Comparison of ENCODE assay signal across 1 cellular context in genomic region chr5:172728481-172729241, GRCh38.
A peak's percentile ranks its signal among the peaks of the same experiment; 100 is the strongest.
TF ChIP-seq lines count a peak whose summit lies in the region.

No MANE protein-coding gene starts in this region.

TF ChIP-seq in HepG2, 621 proteins besides CTCF, POLR2A, EP300 and RAD21 (continued from another document):
- no peak for TF ChIP-seq ZHX1 (CRISPR knock-in tag; IDR thresholded peaks at IDR 0.05; ENCODE audit: low read depth)
- no peak for TF ChIP-seq MEIS2 (CRISPR knock-in tag; IDR thresholded peaks at IDR 0.05)
- TF ChIP-seq NR2F6 (IDR thresholded peaks at IDR 0.05) = 0 out of 2 replicates have a peak, but pooled peaks have one; percentile 20
- no peak for TF ChIP-seq NR2F6 (CRISPR knock-in tag; IDR thresholded peaks at IDR 0.05)
- no peak for TF ChIP-seq CEBPB (IDR thresholded peaks at IDR 0.05; ENCODE audit: borderline replicate concordance, low read depth, low read length)
- TF ChIP-seq KLF9 (CRISPR knock-in tag; IDR thresholded peaks at IDR 0.05; ENCODE audit: low read depth) = no peak
- TF ChIP-seq, protein P1, sequence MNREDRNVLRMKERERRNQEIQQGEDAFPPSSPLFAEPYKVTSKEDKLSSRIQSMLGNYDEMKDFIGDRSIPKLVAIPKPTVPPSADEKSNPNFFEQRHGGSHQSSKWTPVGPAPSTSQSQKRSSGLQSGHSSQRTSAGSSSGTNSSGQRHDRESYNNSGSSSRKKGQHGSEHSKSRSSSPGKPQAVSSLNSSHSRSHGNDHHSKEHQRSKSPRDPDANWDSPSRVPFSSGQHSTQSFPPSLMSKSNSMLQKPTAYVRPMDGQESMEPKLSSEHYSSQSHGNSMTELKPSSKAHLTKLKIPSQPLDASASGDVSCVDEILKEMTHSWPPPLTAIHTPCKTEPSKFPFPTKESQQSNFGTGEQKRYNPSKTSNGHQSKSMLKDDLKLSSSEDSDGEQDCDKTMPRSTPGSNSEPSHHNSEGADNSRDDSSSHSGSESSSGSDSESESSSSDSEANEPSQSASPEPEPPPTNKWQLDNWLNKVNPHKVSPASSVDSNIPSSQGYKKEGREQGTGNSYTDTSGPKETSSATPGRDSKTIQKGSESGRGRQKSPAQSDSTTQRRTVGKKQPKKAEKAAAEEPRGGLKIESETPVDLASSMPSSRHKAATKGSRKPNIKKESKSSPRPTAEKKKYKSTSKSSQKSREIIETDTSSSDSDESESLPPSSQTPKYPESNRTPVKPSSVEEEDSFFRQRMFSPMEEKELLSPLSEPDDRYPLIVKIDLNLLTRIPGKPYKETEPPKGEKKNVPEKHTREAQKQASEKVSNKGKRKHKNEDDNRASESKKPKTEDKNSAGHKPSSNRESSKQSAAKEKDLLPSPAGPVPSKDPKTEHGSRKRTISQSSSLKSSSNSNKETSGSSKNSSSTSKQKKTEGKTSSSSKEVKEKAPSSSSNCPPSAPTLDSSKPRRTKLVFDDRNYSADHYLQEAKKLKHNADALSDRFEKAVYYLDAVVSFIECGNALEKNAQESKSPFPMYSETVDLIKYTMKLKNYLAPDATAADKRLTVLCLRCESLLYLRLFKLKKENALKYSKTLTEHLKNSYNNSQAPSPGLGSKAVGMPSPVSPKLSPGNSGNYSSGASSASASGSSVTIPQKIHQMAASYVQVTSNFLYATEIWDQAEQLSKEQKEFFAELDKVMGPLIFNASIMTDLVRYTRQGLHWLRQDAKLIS (CRISPR knock-in tag; IDR thresholded peaks at IDR 0.05) = no peak
- TF ChIP-seq ELK4 (CRISPR knock-in tag; IDR thresholded peaks at IDR 0.05; ENCODE audit: borderline replicate concordance) = no peak
- no peak for TF ChIP-seq HMG20A (CRISPR knock-in tag; IDR thresholded peaks at IDR 0.05; ENCODE audit: borderline replicate concordance)
- no peak for TF ChIP-seq NPAS2 (CRISPR knock-in tag; IDR thresholded peaks at IDR 0.05; ENCODE audit: borderline replicate concordance)
- no peak for TF ChIP-seq HNRNPUL1 (IDR thresholded peaks at IDR 0.05; ENCODE audit: low read depth, low read length)
- TF ChIP-seq ZNF605 (CRISPR knock-in tag; IDR thresholded peaks at IDR 0.05) = no peak
- no peak for TF ChIP-seq YEATS4 (CRISPR knock-in tag; IDR thresholded peaks at IDR 0.05; ENCODE audit: borderline replicate concordance)
- no peak for TF ChIP-seq CHCHD3 (CRISPR knock-in tag; IDR thresholded peaks at IDR 0.05)
- TF ChIP-seq ZNF343 (CRISPR knock-in tag; IDR thresholded peaks at IDR 0.05) = no peak
- 0 out of 2 replicates have a peak, but pooled peaks have one; percentile 8 for TF ChIP-seq RARA (CRISPR knock-in tag; IDR thresholded peaks at IDR 0.05)
- 0 out of 2 replicates have a peak, but pooled peaks have one; percentile 22 for TF ChIP-seq HNF4A (CRISPR knock-in tag; IDR thresholded peaks at IDR 0.05)
